ENCODE assay signal across 10 cellular contexts in the genomic region with DNA sequence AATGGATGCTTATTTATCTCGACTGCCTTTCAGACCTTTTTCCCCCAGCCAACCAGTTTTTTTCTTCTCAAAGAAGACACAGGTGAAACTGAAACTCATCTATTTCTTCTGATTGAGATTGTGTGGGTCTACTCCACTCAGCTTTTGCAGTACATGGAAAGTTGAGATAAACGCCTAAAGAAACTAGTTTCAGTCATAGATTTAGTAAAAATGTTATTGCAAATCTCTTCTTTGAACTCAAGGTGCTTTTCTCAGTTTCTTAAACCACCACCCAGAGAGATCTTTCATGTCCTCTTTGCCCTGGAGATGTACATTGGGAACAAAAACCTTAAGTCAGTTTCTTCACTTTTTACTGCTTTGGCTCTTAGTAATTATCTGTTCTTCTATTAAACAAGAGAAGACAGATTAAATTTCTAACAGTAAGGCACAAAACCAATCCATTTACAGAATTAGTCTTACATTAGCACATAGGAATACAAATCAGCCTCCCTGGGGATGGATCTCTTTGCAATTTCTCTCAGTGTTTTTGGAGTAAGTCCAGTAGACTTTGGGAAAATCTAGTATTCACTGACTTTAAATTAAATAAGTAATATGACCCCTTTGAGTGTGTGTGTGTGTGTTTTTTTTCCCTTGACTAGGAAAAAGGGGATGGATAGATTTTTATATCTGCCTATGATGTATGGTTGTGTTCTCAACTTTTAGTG. TPM values are rescaled to one million over a fixed set of nuclear protein-coding genes. Genes with fewer than 3 reads are reported as not detected.
A peak's percentile ranks its signal among the peaks of the same experiment; 100 is the strongest.
DNase-seq lines count a peak whose midpoint lies in the region; ATAC-seq and TF ChIP-seq lines count a peak whose summit lies in the region.
"Had no signal": no experiment of that assay in that cellular context is flagged by ENCODE, and none has a peak within 500 bp of the region (broad histone marks: within the 10 kb centered on the region; RNA-seq: fewer than 3 reads in every experiment).

No MANE protein-coding gene starts in this region.

- ATAC-seq in GM18520 (IDR thresholded peaks at IDR 0.05; ENCODE audit: unreplicated experiment) (peak; percentile 49), GM21515 (IDR thresholded peaks at IDR 0.05; ENCODE audit: unreplicated experiment) (peak; percentile 74), HG03432 (IDR thresholded peaks at IDR 0.05; ENCODE audit: unreplicated experiment) (peak; percentile 68), Right ventricle myocardium inferior (no peak)

- no peak for TF ChIP-seq CTCF in choroid plexus epithelial cell (conservative IDR thresholded peaks at IDR 0.05; ENCODE audit: low read depth, low read length)

- intact Hi-C loops in Right ventricle myocardium inferior (cut with DNase I), result no loop called here

- H3K4me3 ChIP-seq in choroid plexus epithelial cell (ENCODE audit: low read depth, low read length), result no peak overlapping the region

- DNase-seq in choroid plexus epithelial cell (ENCODE audit: low read depth) (peak; percentile 44), NCI-H1417 (lab: John Stamatoyannopoulos, UW) (no peak), NCI-H2081 treated with DMSO at 0.1 percent for 48 hours (lab: John Stamatoyannopoulos, UW) (no peak), Right ventricle myocardium inferior (ENCODE audit: missing footprints) (no peak), HCEC 1CT (no peak)
- DNase-seq: aorta, hippocampal formation had no signal

RNA-seq across cellular contexts. Expression of a gene that starts 11.6 kb away (rescaled TPM):
- total RNA-seq in Right ventricle myocardium inferior, result 5.4 TPM

RNA-seq across cellular contexts. Expression of a gene that starts 41.1 kb away (rescaled TPM):
- total RNA-seq in Right ventricle myocardium inferior, result 0.11 TPM
